In genomic region chr2:144460981-144461766, GRCh38 we compare ENCODE assay signal across 10 cellular contexts. TPM values are rescaled to one million over a fixed set of nuclear protein-coding genes. Genes with fewer than 3 reads are reported as not detected.
DNase-seq lines count a peak whose midpoint lies in the region; ATAC-seq and TF ChIP-seq lines count a peak whose summit lies in the region.
"Had no signal": no experiment of that assay in that cellular context is flagged by ENCODE, and none has a peak within 500 bp of the region (broad histone marks: within the 10 kb centered on the region; RNA-seq: fewer than 3 reads in every experiment).

No MANE protein-coding gene starts in this region.

- H3K79me2 ChIP-seq in SK-N-SH (ENCODE audit: insufficient read depth): peaks cover 82% of the 10 kb centered on the region
- peaks cover 100% of the 10 kb centered on the region for H3K79me2 ChIP-seq in neural progenitor cell (ENCODE audit: low read depth)
- H3K79me2 ChIP-seq in H9 (ENCODE audit: insufficient read depth, low read length): no peaks in the 10 kb centered on the region

- H3K27me3 Mint-ChIP-seq in neural progenitor cell (ENCODE audit: insufficient read depth, low read depth) (no peaks in the 10 kb centered on the region), H9 (ENCODE audit: low read depth) (peaks cover 2% of the 10 kb centered on the region)

- H2BK12ac ChIP-seq in H9 (ENCODE audit: insufficient read length, low read depth, low read length): no peak overlapping the region

- H3F3A ChIP-seq in SK-N-SH (replicated peaks; ENCODE audit: insufficient read depth) (peaks cover 14% of the 10 kb centered on the region), neural progenitor cell (ENCODE audit: low read depth) (peaks cover 6% of the 10 kb centered on the region)

- TF ChIP-seq CTCF in SK-N-SH (IDR thresholded peaks at IDR 0.05) (no peak), fibroblast of villous mesenchyme (IDR thresholded peaks at IDR 0.05; ENCODE audit: insufficient read depth, low read depth, low read length) (no peak), neural progenitor cell (IDR thresholded peaks at IDR 0.05) (no peak), H9 (conservative IDR thresholded peaks at IDR 0.05) (no peak)

- no peak overlapping the region for H3K23ac ChIP-seq in H9 (ENCODE audit: insufficient read length, low read depth, low read length)

- H3T11ph ChIP-seq in H9 (ENCODE audit: low read length): no peak overlapping the region

- H3K9me3 Mint-ChIP-seq in neural progenitor cell: no peaks in the 10 kb centered on the region
- no peaks in the 10 kb centered on the region for H3K9me3 Mint-ChIP-seq in H9
- H3K9me3 Mint-ChIP-seq: activated T-helper 2 cell treated with anti-CD3 and anti-CD28 coated beads, Interferon-gamma antibody, Interleukin-2, Interleukin-4, amounts not matched to agents 10 μg/mL and 5 μg/mL and 100 μg/mL, durations not matched to agents 14 hours and 24 hours and 36 hours had no signal

- H3K36me3 Mint-ChIP-seq in neural progenitor cell (peaks cover 8% of the 10 kb centered on the region), H9 (ENCODE audit: insufficient read depth in 1 of 3, low read depth in 3 of 3) (no peaks in the 10 kb centered on the region)

- 68% methylated on average over 14 of the region's 14 CpGs for WGBS in SK-N-SH (ENCODE audit: low lambda C conversion rate)
- WGBS in H9 (ENCODE audit: extremely low coverage, insufficient read length, low lambda C conversion rate): no CpG with 5 or more reads among the region's 14 CpGs

- H3K4me1 ChIP-seq in SK-N-SH (ENCODE audit: control insufficient read depth in 1 of 2, insufficient read depth in 2 of 2, low read depth in 1 of 2, low read length in 1 of 2) (peaks cover 23 to 44% of the 10 kb centered on the region in 2 experiments), neural progenitor cell (peaks cover 33% of the 10 kb centered on the region), H9 (ENCODE audit: insufficient read depth, low read length) (no peaks in the 10 kb centered on the region)

- no peak overlapping the region for H3K18ac ChIP-seq in H9 (ENCODE audit: insufficient read length, low read depth, low read length)

- no peak overlapping the region for H2BK15ac ChIP-seq in H9 (ENCODE audit: low read depth, low read length)

- peak overlapping the region; percentile 94 for H3K27ac Mint-ChIP-seq in neural progenitor cell
- H3K27ac Mint-ChIP-seq in H9: no peak overlapping the region; a peak in 2 of 7 replicates

- H3K9ac ChIP-seq in SK-N-SH: no peak overlapping the region
- H3K9ac ChIP-seq in neural progenitor cell: no peak overlapping the region
- H3K9ac ChIP-seq in H9 (ENCODE audit: extremely low read depth, insufficient read length, low read length): no peak overlapping the region

- no peak overlapping the region for H2BK120ac ChIP-seq in H9 (ENCODE audit: low read depth, low read length, poor library complexity, severe bottlenecking)

- no peaks in the 10 kb centered on the region for H3K9me2 ChIP-seq in SK-N-SH

- H3K9me3 ChIP-seq in SK-N-SH (no peaks in the 10 kb centered on the region), neural progenitor cell (ENCODE audit: low read depth) (no peaks in the 10 kb centered on the region), H9 (ENCODE audit: control insufficient read depth, low read depth, low read length) (no peaks in the 10 kb centered on the region)

- POLR2A ChIA-PET in SK-N-SH (lab: Yijun Ruan, JAX): no interaction called here

- H3K4me3 Mint-ChIP-seq in neural progenitor cell: peak overlapping the region; percentile 57
- H3K4me3 Mint-ChIP-seq in H9: no peak overlapping the region

- H3K4me2 ChIP-seq in SK-N-SH: no peak overlapping the region
- no peak overlapping the region for H3K4me2 ChIP-seq in neural progenitor cell
- no peak overlapping the region for H3K4me2 ChIP-seq in H9 (ENCODE audit: insufficient read depth, insufficient read length, low read length)

- CTCF ChIA-PET in SK-N-SH (lab: Yijun Ruan, JAX): interaction anchor here (0.7 to 1.1 kb wide), 3 partner anchors 8 to 59 kb away, joined by 3 read pairs; partner anchors contain the start of gene ZEB2

- H3K4me1 Mint-ChIP-seq in neural progenitor cell (peaks cover 60% of the 10 kb centered on the region), H9 (peaks cover 17 to 18% of the 10 kb centered on the region in 2 experiments)

- H3K4me3 ChIP-seq in SK-N-SH (ENCODE audit: low read depth in 2 of 2, low read length in 1 of 2): no peak overlapping the region
- no peak overlapping the region for H3K4me3 ChIP-seq in fibroblast of villous mesenchyme (ENCODE audit: low read depth, low read length)
- H3K4me3 ChIP-seq in neural progenitor cell: no peak overlapping the region

- H4K8ac ChIP-seq in H9 (replicated peaks; ENCODE audit: insufficient read length, low read depth, low read length): no peak overlapping the region

- H3K56ac ChIP-seq in H9 (ENCODE audit: insufficient read length, low read depth, low read length): no peak overlapping the region

- H2AFZ ChIP-seq in SK-N-SH (ENCODE audit: low read depth): no peak overlapping the region
- H2AFZ ChIP-seq in neural progenitor cell (replicated peaks): no peak overlapping the region
- H2AFZ ChIP-seq in H9 (ENCODE audit: low read length): no peak overlapping the region

- ATAC-seq in HG03460 (IDR thresholded peaks at IDR 0.05; ENCODE audit: unreplicated experiment) (no peak), HG02970 (IDR thresholded peaks at IDR 0.05; ENCODE audit: low FRiP score, unreplicated experiment) (no peak), GM19463 (IDR thresholded peaks at IDR 0.05; ENCODE audit: unreplicated experiment) (no peak)

- no peak overlapping the region for H3K14ac ChIP-seq in H9 (ENCODE audit: insufficient read depth, low read length)

- no peak overlapping the region for H3K4ac ChIP-seq in H9 (ENCODE audit: low read depth, low read length)

- H2BK20ac ChIP-seq in H9 (ENCODE audit: low read depth, low read length, poor library complexity, severe bottlenecking): no peak overlapping the region

- H4K5ac ChIP-seq in H9 (ENCODE audit: insufficient read length, low read depth, low read length): no peak overlapping the region

- H3K27me3 ChIP-seq in SK-N-SH (ENCODE audit: insufficient read depth): no peaks in the 10 kb centered on the region
- H3K27me3 ChIP-seq in neural progenitor cell: no peaks in the 10 kb centered on the region
- H3K27me3 ChIP-seq in H9 (ENCODE audit: insufficient read depth, low read length): no peaks in the 10 kb centered on the region

- TF ChIP-seq EP300 in SK-N-SH (IDR thresholded peaks at IDR 0.05; ENCODE audit: borderline replicate concordance in 1 of 2, low read depth in 1 of 2, low read length in 1 of 2): no peak

- DNase-seq in Ammon's horn (ENCODE audit: low spot score) (peak; percentile 94), SK-N-SH (no peak), fibroblast of villous mesenchyme (ENCODE audit: low read depth) (peak; percentile 77), neural progenitor cell (ENCODE audit: low spot score) (no peak), H9 (no peak)
- DNase-seq: NCI-H1092 treated with DMSO at 0.1 percent for 48 hours had no signal

- no peaks in the 10 kb centered on the region for H3K79me1 ChIP-seq in H9 (ENCODE audit: insufficient read depth, low read depth, low read length, poor library complexity, severe bottlenecking)

- no peak overlapping the region for H2BK5ac ChIP-seq in H9 (ENCODE audit: insufficient read length, low read length)

- no peaks in the 10 kb centered on the region for H3K23me2 ChIP-seq in H9 (ENCODE audit: insufficient read length, low read depth, low read length, poor library complexity, severe bottlenecking)

- H3K27ac ChIP-seq in SK-N-SH (ENCODE audit: low read depth in 2 of 2, low read length in 1 of 2) (peak overlapping the region in 1 of 2 experiments; percentile 78; a peak in 2 of 4 replicates), neural progenitor cell (no peak overlapping the region), H9 (ENCODE audit: insufficient read length, low read depth, low read length) (no peak overlapping the region)

- H3K36me3 ChIP-seq in SK-N-SH (replicated peaks in 1 of 2; ENCODE audit: control insufficient read depth in 1 of 2, insufficient read depth in 2 of 2, low read length in 1 of 2) (peaks cover 0 to 19% of the 10 kb centered on the region in 2 experiments), neural progenitor cell (peaks cover 5% of the 10 kb centered on the region)

- TF ChIP-seq RAD21 in SK-N-SH (IDR thresholded peaks at IDR 0.05; ENCODE audit: low read length): no peak

- no peak overlapping the region for H4K91ac ChIP-seq in H9 (ENCODE audit: insufficient read length, low read depth, low read length)

- H4K20me1 ChIP-seq in SK-N-SH (ENCODE audit: insufficient read depth) (no peaks in the 10 kb centered on the region; the same call in 1 of the 2 replicates), neural progenitor cell (ENCODE audit: low read depth) (peaks cover 89% of the 10 kb centered on the region), H9 (ENCODE audit: control insufficient read depth, insufficient read depth, insufficient read length) (no peaks in the 10 kb centered on the region)

- no peak overlapping the region for H2AK5ac ChIP-seq in H9 (ENCODE audit: insufficient read length, low read length)

TF ChIP-seq in SK-N-SH, 30 proteins besides CTCF, POLR2A, EP300 and RAD21:
- peak; percentile 50 for TF ChIP-seq GATA2 (CRISPR knock-in tag; IDR thresholded peaks at IDR 0.05)
- no peak for TF ChIP-seq FOXJ3 (CRISPR knock-in tag; IDR thresholded peaks at IDR 0.05)
- no peak for TF ChIP-seq TEAD4 (IDR thresholded peaks at IDR 0.05; ENCODE audit: borderline replicate concordance, insufficient read depth)
- no peak for TF ChIP-seq USF1 (IDR thresholded peaks at IDR 0.05; ENCODE audit: borderline replicate concordance, low read depth)
- TF ChIP-seq YY1 (IDR thresholded peaks at IDR 0.05; ENCODE audit: low read depth): no peak
- TF ChIP-seq NRF1 (IDR thresholded peaks at IDR 0.05; ENCODE audit: low read depth, low read length): no peak
- TF ChIP-seq EZH2phosphoT487 (IDR thresholded peaks at IDR 0.05; ENCODE audit: borderline replicate concordance, low read depth): no peak
- TF ChIP-seq GABPA (IDR thresholded peaks at IDR 0.05; ENCODE audit: low read depth): no peak
- no peak for TF ChIP-seq MAX (IDR thresholded peaks at IDR 0.05; ENCODE audit: low read depth)

RNA-seq across cellular contexts. Expression of gene ZEB2, which starts 58.7 kb away (rescaled TPM):
- 16.3 and 20.5 TPM in 2 replicates for polyA plus RNA-seq in SK-N-SH (2012; rRNA removed)
- 16.9 and 17.6 TPM in 2 replicates for polyA plus RNA-seq in SK-N-SH (2012; cell fraction: cytosol; rRNA removed)
- polyA plus RNA-seq in SK-N-SH (2012; cell fraction: nucleus; rRNA removed): 24.6 and 25.9 TPM in 2 replicates
- total RNA-seq in fibroblast of villous mesenchyme (40.6 and 50.1 TPM in 2 replicates), neural progenitor cell (ENCODE audit: low replicate concordance) (72.9 and 106 TPM in 2 replicates), H9 (2021) (0.77 and 1.2 TPM in 2 replicates)

Comparison
In these comparisons a context has a peak if more than half of its experiments do, and no peak if none do; other contexts are left out.
1. DNase-seq: peak in Ammon's horn (single experiment) and fibroblast of villous mesenchyme (single experiment); none in SK-N-SH (single experiment), neural progenitor cell (single experiment) and H9 (single experiment).
2. RNA of gene ZEB2, which starts 58.7 kb away (total RNA-seq): 72.9 to 106 TPM in neural progenitor cell and 40.6 to 50.1 TPM in fibroblast of villous mesenchyme; 0.77 to 1.2 TPM in H9; every median in the first group is over 10 times any median in the second.